ENCODE assay signal across 25 cellular contexts in the genomic region with DNA sequence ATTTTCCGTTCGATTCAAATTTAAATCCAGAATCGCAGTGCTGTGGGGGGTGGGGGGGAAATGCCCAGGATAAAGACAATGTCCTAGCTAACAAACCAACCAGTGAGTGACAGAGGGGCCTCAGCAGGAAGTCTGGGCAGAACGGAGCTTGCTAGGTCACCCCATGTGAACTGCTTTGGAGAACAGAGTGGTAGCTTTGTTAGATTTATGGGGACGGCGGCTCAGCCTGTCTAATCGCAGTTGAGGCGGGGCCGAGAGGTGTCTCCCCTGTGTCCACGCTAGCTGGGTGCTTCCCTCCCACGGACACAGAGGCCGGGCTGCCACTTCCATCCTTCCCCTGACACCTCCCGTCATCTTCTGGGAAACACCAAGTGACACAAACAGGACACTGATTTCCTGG.
"Had no signal": no experiment of that assay in that cellular context is flagged by ENCODE, and none has a peak within 500 bp of the region (broad histone marks: within the 10 kb centered on the region; RNA-seq: fewer than 3 reads in every experiment).

No MANE protein-coding gene starts in this region.

- DNase-seq: activated CD4-positive, alpha-beta T cell treated with anti-CD3 and anti-CD28 coated beads for 4 hours; activated CD8-positive, alpha-beta memory T cell treated with anti-CD3 and anti-CD28 coated beads, Interleukin-2, amount 50 U/mL, for 48 hours; activated CD8-positive, alpha-beta T cell treated with anti-CD3 and anti-CD28 coated beads, Interleukin-2, amount 10 ng/mL, durations not matched to agents 7 days and 5 days; activated naive CD4-positive, alpha-beta T cell treated with anti-CD3 and anti-CD28 coated beads, Interleukin-2, amount 50 U/mL, for 16 hours; activated naive CD8-positive, alpha-beta T cell treated with anti-CD3 and anti-CD28 coated beads, Interleukin-2, amount 10 ng/mL, durations not matched to agents 7 days and 5 days; activated T-cell treated with anti-CD3 and anti-CD28 coated beads, Interleukin-2, amount 50 U/mL, for 1 hour; adrenal gland; aorta; central memory CD4-positive, alpha-beta T cell; Karpas-422; NCI-H1105 treated with DMSO at 0.1 percent for 48 hours; NCI-H1436 treated with DMSO at 0.1 percent for 48 hours; NCI-H2081; NCI-H446 treated with DMSO at 0.1 percent for 48 hours; NCI-H524 treated with DMSO at 0.1 percent for 48 hours; NK-92 treated with Interleukin-12 subunit alpha and Interleukin-12 subunit beta, amount 100 ng/mL, for 24 hours; OCI-M1; Peyer's patch; Right ventricle myocardium superior; SJCRH30; SK-N-SH; T-helper 1 cell had no signal

- H3K9me3 ChIP-seq: adrenal gland, Peyer's patch, SJCRH30, SK-N-SH had no signal

- H3K36me3 Mint-ChIP-seq: activated naive CD8-positive, alpha-beta T cell treated with anti-CD3 and anti-CD28 coated beads, Interleukin-2, amount 10 ng/mL, durations not matched to agents 7 days and 5 days had no signal

- H3K4me1 ChIP-seq: adrenal gland, Peyer's patch, SJCRH30 had no signal

- H3K4me3 Mint-ChIP-seq: activated CD8-positive, alpha-beta T cell treated with anti-CD3 and anti-CD28 coated beads, Interleukin-2, amount 10 ng/mL, durations not matched to agents 7 days and 5 days; activated naive CD8-positive, alpha-beta T cell treated with anti-CD3 and anti-CD28 coated beads, Interleukin-2, amount 10 ng/mL, durations not matched to agents 7 days and 5 days had no signal

- H3K4me1 Mint-ChIP-seq: activated naive CD8-positive, alpha-beta T cell treated with anti-CD3 and anti-CD28 coated beads, Interleukin-2, amount 10 ng/mL, durations not matched to agents 7 days and 5 days had no signal

- ATAC-seq: activated CD4-positive, CD25-positive, alpha-beta regulatory T cell treated with anti-CD3 and anti-CD28 coated beads, Interleukin-2, amount 50 U/mL, for 24 hours; activated CD8-positive, alpha-beta T cell treated with anti-CD3 and anti-CD28 coated beads, Interleukin-2, amount 10 ng/mL, durations not matched to agents 7 days and 5 days had no signal

- H3K27me3 ChIP-seq: adrenal gland, Peyer's patch had no signal

- H3K4me2 ChIP-seq: SK-N-SH had no signal

- H3K27ac ChIP-seq: adrenal gland, Peyer's patch, RWPE1, SJCRH30, VCaP had no signal

- H3K27me3 Mint-ChIP-seq: activated naive CD8-positive, alpha-beta T cell treated with anti-CD3 and anti-CD28 coated beads, Interleukin-2, amount 10 ng/mL, durations not matched to agents 7 days and 5 days had no signal

- H3K4me3 ChIP-seq: adrenal gland, Peyer's patch, SJCRH30 had no signal

- H3K27ac Mint-ChIP-seq: activated CD8-positive, alpha-beta T cell treated with anti-CD3 and anti-CD28 coated beads, Interleukin-2, amount 10 ng/mL, durations not matched to agents 7 days and 5 days; activated naive CD8-positive, alpha-beta T cell treated with anti-CD3 and anti-CD28 coated beads, Interleukin-2, amount 10 ng/mL, durations not matched to agents 7 days and 5 days had no signal

- H3K36me3 ChIP-seq: adrenal gland, Peyer's patch, SJCRH30 had no signal
